11 cellular contexts compared by ENCODE assay signal in the genomic region with DNA sequence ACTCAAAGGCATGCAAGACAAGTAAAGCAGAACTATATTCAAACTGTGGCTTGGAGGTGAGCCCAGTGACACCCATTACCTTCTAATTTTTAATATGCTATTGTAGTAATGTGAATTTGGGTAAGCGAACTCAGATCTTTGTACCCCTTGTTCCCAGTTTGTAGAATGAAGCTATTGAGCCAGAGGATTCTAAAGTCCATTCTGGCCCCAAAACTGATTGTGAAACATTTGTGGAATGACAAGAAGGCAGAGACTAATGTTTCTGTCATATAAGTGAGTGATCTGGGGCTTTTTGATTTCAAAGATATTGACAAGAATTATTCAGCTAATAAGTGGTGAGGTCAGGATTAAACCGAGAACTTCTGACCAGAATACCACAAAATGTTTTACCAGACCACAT.
"Had no signal": no experiment of that assay in that cellular context is flagged by ENCODE, and none has a peak within 500 bp of the region (broad histone marks: within the 10 kb centered on the region; RNA-seq: fewer than 3 reads in every experiment).

No MANE protein-coding gene starts in this region.

- H2AFZ ChIP-seq: GM23248, GM23338 had no signal

- H3K9me3 ChIP-seq: HAP-1 had no signal

- ATAC-seq: GM23338, HCT116 had no signal

- H3K4me2 ChIP-seq: GM23338 had no signal

- H3K4me1 ChIP-seq: HAP-1 had no signal

- H3K4me3 ChIP-seq: GM23248, GM23338, HAP-1 had no signal

- H3K27ac Mint-ChIP-seq: GM23338, H9, HFFc6 had no signal

- H3K27ac ChIP-seq: GM23248 had no signal

- DNase-seq: GM23248, GOT3, H7, H9, HCEC 1CT, HFFc6 had no signal

- H3K9ac ChIP-seq: GM23248 had no signal

- H3K4me3 Mint-ChIP-seq: GM23338, H9, HFFc6 had no signal

- FAIRE-seq: H1, H54 had no signal

- H3K36me3 ChIP-seq: HAP-1 had no signal
